26 cellular contexts compared by ENCODE assay signal in the genomic region with DNA sequence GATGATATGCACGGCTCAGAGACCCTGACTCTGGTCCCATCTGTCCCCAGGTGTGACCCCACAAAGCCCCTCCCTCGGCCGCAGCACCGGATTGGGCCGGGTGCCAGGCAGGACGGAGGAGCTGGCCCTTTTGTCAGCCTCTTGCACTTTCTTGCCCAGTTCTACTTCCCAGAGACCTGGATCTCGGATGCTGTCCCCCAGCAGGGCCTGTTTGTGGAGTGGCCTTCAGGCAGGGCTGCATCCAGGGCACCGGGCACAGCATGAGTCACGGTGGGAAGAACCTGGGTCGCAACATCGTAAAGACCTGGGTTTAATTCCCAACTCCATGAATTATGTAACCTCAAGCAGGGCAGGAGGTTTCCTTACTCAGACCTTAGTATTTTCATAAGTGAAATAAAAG.
"Had no signal": no experiment of that assay in that cellular context is flagged by ENCODE, and none has a peak within 500 bp of the region (broad histone marks: within the 10 kb centered on the region; RNA-seq: fewer than 3 reads in every experiment).

No MANE protein-coding gene starts in this region.

- H3K27me3 ChIP-seq: ascending aorta, cardiac muscle cell, SJSA1 had no signal

- H3K9ac ChIP-seq: KMS-11, SK-N-SH had no signal

- H3K4me3 ChIP-seq: ascending aorta, cardiac muscle cell, SJSA1 had no signal

- H3K4me2 ChIP-seq: KMS-11, SK-N-SH had no signal

- H3K36me3 ChIP-seq: ascending aorta had no signal

- H3K27ac ChIP-seq: ascending aorta, cardiac muscle cell, KMS-11, SJSA1 had no signal

- H3K9me3 ChIP-seq: ascending aorta, SJSA1, SK-N-SH had no signal

- ATAC-seq: activated CD4-positive, alpha-beta T cell treated with anti-CD3 and anti-CD28 coated beads for 36 hours; activated CD4-positive, CD25-positive, alpha-beta regulatory T cell treated with anti-CD3 and anti-CD28 coated beads, Interleukin-2, amount 50 U/mL, for 24 hours; activated CD8-positive, alpha-beta T cell treated with anti-CD3 and anti-CD28 coated beads, Interleukin-2, amount 10 ng/mL, durations not matched to agents 7 days and 5 days; Panc1; WTC11 had no signal

- DNase-seq: activated CD4-positive, alpha-beta T cell treated with anti-CD3 and anti-CD28 coated beads for 36 hours; activated CD4-positive, alpha-beta T cell treated with anti-CD3 and anti-CD28 coated beads, Interleukin-2, amount 10 ng/mL, durations not matched to agents 7 days and 5 days; activated CD4-positive, alpha-beta T cell treated with anti-CD3 and anti-CD28 coated beads, Interleukin-2, amount 50 U/mL, for 48 hours; activated CD8-positive, alpha-beta T cell treated with anti-CD3 and anti-CD28 coated beads, Interleukin-2, amount 10 ng/mL, durations not matched to agents 7 days and 5 days; activated gamma-delta T cell; activated naive CD4-positive, alpha-beta T cell treated with Interleukin-2 at 50 U/mL for 16 hours; activated naive CD8-positive, alpha-beta T cell treated with anti-CD3 and anti-CD28 coated beads, Interleukin-2, amount 10 ng/mL, durations not matched to agents 7 days and 5 days; activated T-cell treated with anti-CD3 and anti-CD28 coated beads, Interleukin-2, amount 50 U/mL, for 24 hours; amygdala; NCI-H1105; NCI-H1417 treated with DMSO at 0.1 percent for 48 hours; NCI-H187 treated with DMSO at 0.1 percent for 48 hours; NCI-H2081; NCI-H226; NCI-H446 treated with DMSO at 0.1 percent for 48 hours; NCI-H524; NCI-H69; SHP77 treated with DMSO at 0.1 percent for 48 hours; SK-N-SH had no signal
